Comparison of ENCODE assay signal across 8 cellular contexts in the genomic region with DNA sequence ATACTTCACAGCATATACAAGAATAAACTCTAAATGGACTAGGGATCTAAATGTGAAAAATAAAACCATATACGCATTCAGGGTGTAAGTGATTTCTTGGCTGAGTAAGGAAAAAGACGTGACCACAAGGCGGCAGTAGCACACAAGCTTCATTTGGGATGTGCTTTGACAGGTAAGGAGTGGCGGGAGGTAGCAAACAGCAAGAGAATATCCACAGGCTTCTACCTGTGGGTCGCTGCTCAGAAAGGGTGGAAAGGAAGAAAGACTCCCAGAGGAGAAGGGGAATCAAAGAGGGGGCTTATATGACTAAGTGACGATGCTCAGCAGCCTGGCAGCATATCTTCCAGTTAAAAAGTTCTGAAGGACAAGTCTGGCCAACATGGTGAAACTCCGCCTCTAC. TPM values are rescaled to one million over a fixed set of nuclear protein-coding genes. Genes with fewer than 3 reads are reported as not detected.
DNase-seq lines count a peak whose midpoint lies in the region; ATAC-seq and TF ChIP-seq lines count a peak whose summit lies in the region.

No MANE protein-coding gene starts in this region.

- H3K27me3 Mint-ChIP-seq in CD14-positive monocyte (ENCODE audit: low read depth in 3 of 3), result peaks cover 11 to 12% (median 11%) of the 10 kb centered on the region in 3 donors
- H3K27me3 Mint-ChIP-seq in natural killer cell treated with Interleukin-12 subunit alpha and Interleukin-12 subunit beta and Interleukin-15 and Interleukin-18, amount 100 ng/mL, for 72 hours, result peaks cover 14 to 33% of the 10 kb centered on the region in 2 donors

- H3K4me2 ChIP-seq in OCI-LY1 (ENCODE audit: low read length), result no peak overlapping the region

- peaks cover 12% of the 10 kb centered on the region for H3K36me3 ChIP-seq in OCI-LY1 (ENCODE audit: insufficient read depth, low read length)

- no peaks in the 10 kb centered on the region for H4K20me1 ChIP-seq in OCI-LY1 (ENCODE audit: insufficient read depth, low read length)

- TF ChIP-seq CTCF in CD14-positive monocyte (IDR thresholded peaks at IDR 0.05) (peak; percentile 72), OCI-LY1 (IDR thresholded peaks at IDR 0.05; ENCODE audit: low read length) (peak; percentile 69)

- peaks cover 16% of the 10 kb centered on the region for H3K4me1 Mint-ChIP-seq in CD14-positive monocyte
- peaks cover 9 to 16% of the 10 kb centered on the region in 2 donors for H3K4me1 Mint-ChIP-seq in natural killer cell treated with Interleukin-12 subunit alpha and Interleukin-12 subunit beta and Interleukin-15 and Interleukin-18, amount 100 ng/mL, for 72 hours (ENCODE audit: low read depth in 2 of 2)

- H3K9me3 ChIP-seq in OCI-LY1 (ENCODE audit: low read length), result 0 out of 2 replicates have a peak, but pooled peaks cover 1% of the 10 kb centered on the region

- H3K9me2 ChIP-seq in OCI-LY1 (ENCODE audit: low read depth, low read length), result no peaks in the 10 kb centered on the region

- H3K4me1 ChIP-seq in OCI-LY1 (ENCODE audit: insufficient read depth, low read length, severe bottlenecking), result peaks cover 11% of the 10 kb centered on the region

- H3K4me3 Mint-ChIP-seq in CD14-positive monocyte, result peak overlapping the region in 1 of 2 donors; percentile 44
- H3K4me3 Mint-ChIP-seq in natural killer cell treated with Interleukin-12 subunit alpha and Interleukin-12 subunit beta and Interleukin-15 and Interleukin-18, amount 100 ng/mL, for 72 hours, result peak overlapping the region; percentile 1

- TF ChIP-seq POLR2A in erythroblast (IDR thresholded peaks at IDR 0.05; ENCODE audit: low read length), result no peak

- peaks cover 25% of the 10 kb centered on the region for H3K79me2 ChIP-seq in OCI-LY1 (ENCODE audit: insufficient read depth, low read length)

- H3K27ac ChIP-seq in OCI-LY1 (ENCODE audit: low read depth, low read length, poor library complexity, severe bottlenecking), result no peak overlapping the region

- H3K27ac Mint-ChIP-seq in CD14-positive monocyte, result no peak overlapping the region
- H3K27ac Mint-ChIP-seq in natural killer cell treated with Interleukin-12 subunit alpha and Interleukin-12 subunit beta and Interleukin-15 and Interleukin-18, amount 100 ng/mL, for 72 hours, result no peak overlapping the region

- H3F3A ChIP-seq in OCI-LY1 (ENCODE audit: insufficient read depth, low read length), result no peaks in the 10 kb centered on the region

- H3K9ac ChIP-seq in OCI-LY1 (ENCODE audit: low read length), result no peak overlapping the region

- DNase-seq in CD14-positive monocyte (ENCODE audit: low spot score), result peak; percentile 47
- peak; percentile 6 for DNase-seq in HuH-7 (ENCODE audit: low spot score)
- peak; percentile 68 for DNase-seq in activated T-cell treated with anti-CD3 and anti-CD28 coated beads for 1 hour (ENCODE audit: low read depth)
- DNase-seq in erythroblast (lab: John Stamatoyannopoulos, UW), result peak; percentile 75 to 84
- DNase-seq in natural killer cell treated with Interleukin-12 subunit alpha and Interleukin-12 subunit beta and Interleukin-15 and Interleukin-18, amount 100 ng/mL, for 72 hours (ENCODE audit: low spot score), result peak; percentile 78
- DNase-seq in stimulated activated naive CD4-positive, alpha-beta T cell treated with Interleukin-2 at 50 U/mL for 16 hours (lab: John Stamatoyannopoulos, UW), result peak; percentile 71

- intact Hi-C loops in CD14-positive monocyte (cut with micrococcal nuclease), result loop anchor here (2.0 to 10.0 kb wide), 6 partner anchors 36 to 452 kb away; partner anchors contain the start of genes ZNF317 (in 1 of the 2) and ZNF561 (in 1 of the 2)

- ATAC-seq in natural killer cell treated with Interleukin-12 subunit alpha and Interleukin-12 subunit beta and Interleukin-15 and Interleukin-18, amount 100 ng/mL, for 72 hours, result peak in 1 of 2 donors; percentile 49
- ATAC-seq in HG02798 (IDR thresholded peaks at IDR 0.05; ENCODE audit: poor library complexity, unreplicated experiment), result no peak

- H2AFZ ChIP-seq in OCI-LY1 (ENCODE audit: low read length), result no peak overlapping the region

- H3K27me3 ChIP-seq in OCI-LY1 (ENCODE audit: insufficient read depth, low read length), result no peaks in the 10 kb centered on the region

- H3K36me3 Mint-ChIP-seq in CD14-positive monocyte, result peaks cover 5 to 6% of the 10 kb centered on the region in 2 donors
- peaks cover 7% of the 10 kb centered on the region for H3K36me3 Mint-ChIP-seq in natural killer cell treated with Interleukin-12 subunit alpha and Interleukin-12 subunit beta and Interleukin-15 and Interleukin-18, amount 100 ng/mL, for 72 hours

- H3K4me3 ChIP-seq in OCI-LY1 (ENCODE audit: low read depth, low read length, poor library complexity, severe bottlenecking), result no peak overlapping the region

- peaks cover 3 to 13% (median 6%) of the 10 kb centered on the region in 7 donors for H3K9me3 Mint-ChIP-seq in CD14-positive monocyte
- no peaks in the 10 kb centered on the region for H3K9me3 Mint-ChIP-seq in natural killer cell treated with Interleukin-12 subunit alpha and Interleukin-12 subunit beta and Interleukin-15 and Interleukin-18, amount 100 ng/mL, for 72 hours

RNA-seq across cellular contexts. Expression of gene ZNF121, which starts 2.5 kb away (rescaled TPM):
- polyA plus RNA-seq in CD14-positive monocyte, result 1 to 10 TPM; 1.5 to 3.8 TPM
- total RNA-seq in natural killer cell treated with Interleukin-12 subunit alpha and Interleukin-12 subunit beta and Interleukin-15 and Interleukin-18, amount 100 ng/mL, for 72 hours, result 10 to 100 TPM; 51.1 to 79.2 TPM

RNA-seq across cellular contexts. Expression of gene ZNF561, which starts 34.3 kb away (rescaled TPM):
- polyA plus RNA-seq in CD14-positive monocyte, result 10 to 100 TPM; 11.0 to 14.3 TPM
- 10 to 100 TPM; 31.3 to 32.5 TPM for total RNA-seq in natural killer cell treated with Interleukin-12 subunit alpha and Interleukin-12 subunit beta and Interleukin-15 and Interleukin-18, amount 100 ng/mL, for 72 hours

RNA-seq across cellular contexts. Expression of gene ZNF426, which starts 48.3 kb away (rescaled TPM):
- polyA plus RNA-seq in CD14-positive monocyte, result 1 to 10 TPM; 4.1 to 6.4 TPM
- total RNA-seq in natural killer cell treated with Interleukin-12 subunit alpha and Interleukin-12 subunit beta and Interleukin-15 and Interleukin-18, amount 100 ng/mL, for 72 hours, result 10 to 100 TPM; 12.7 to 17.9 TPM

Comparison
In these comparisons a context has a peak if more than half of its experiments do, and no peak if none do; other contexts are left out.
1. DNase-seq: peak in every context shown above with its lines; median percentile 80 in erythroblast; 78 in natural killer cell treated with Interleukin-12 subunit alpha and Interleukin-12 subunit beta and Interleukin-15 and Interleukin-18, amount 100 ng/mL, for 72 hours; 71 in stimulated activated naive CD4-positive, alpha-beta T cell treated with Interleukin-2 at 50 U/mL for 16 hours; 68 in activated T-cell treated with anti-CD3 and anti-CD28 coated beads for 1 hour; 47 in CD14-positive monocyte; 6 in HuH-7.